In genomic region chr7:152674860-152675760, GRCh38 we compare ENCODE assay signal across 8 cellular contexts. TPM values are rescaled to one million over a fixed set of nuclear protein-coding genes. Genes with fewer than 3 reads are reported as not detected.
DNase-seq lines count a peak whose midpoint lies in the region; ATAC-seq and TF ChIP-seq lines count a peak whose summit lies in the region.

No MANE protein-coding gene starts in this region.

- H3K36me3 ChIP-seq in thoracic aorta, result no peaks in the 10 kb centered on the region

- peaks cover 15% of the 10 kb centered on the region for H3K4me1 Mint-ChIP-seq in activated naive CD8-positive, alpha-beta T cell treated with anti-CD3 and anti-CD28 coated beads, Interleukin-2, amount 10 ng/mL, durations not matched to agents 7 days and 5 days

- POLR2A ChIA-PET in activated naive CD8-positive, alpha-beta T cell treated with anti-CD3 and anti-CD28 coated beads, Interleukin-2, amount 10 ng/mL, durations not matched to agents 7 days and 5 days (lab: Charles Lee), result interaction anchor here (0.6 to 1.3 kb wide), 3 partner anchors 14 to 211 kb away, joined by 3 to 6 read pairs (median 4); no protein-coding TSS in a partner anchor

- no peak overlapping the region for H3K27ac ChIP-seq in thoracic aorta

- no peaks in the 10 kb centered on the region for H3K27me3 ChIP-seq in thoracic aorta (replicated peaks; ENCODE audit: insufficient read depth)

- H3K9me3 ChIP-seq in thoracic aorta, result no peaks in the 10 kb centered on the region

- no peak for TF ChIP-seq CTCF in thoracic aorta (IDR thresholded peaks at IDR 0.05)

- H3K27ac Mint-ChIP-seq in activated naive CD8-positive, alpha-beta T cell treated with anti-CD3 and anti-CD28 coated beads, Interleukin-2, amount 10 ng/mL, durations not matched to agents 7 days and 5 days, result peak overlapping the region; percentile 99

- DNase-seq in AML-193 (lab: John Stamatoyannopoulos, UW) (peak; percentile 44 to 52), NCI-H526 treated with DMSO at 0.1 percent for 48 hours (lab: John Stamatoyannopoulos, UW) (peak; percentile 43), kidney tubule cell (ENCODE audit: low spot score) (peak; percentile 30), thoracic aorta (ENCODE audit: low spot score) (no peak), dedifferentiated amniotic fluid mesenchymal stem cell (ENCODE audit: extremely low spot score) (no peak)
- DNase-seq in activated naive CD8-positive, alpha-beta T cell treated with anti-CD3 and anti-CD28 coated beads, Interleukin-2, amount 10 ng/mL, durations not matched to agents 7 days and 5 days, result peak; percentile 44

- H3K36me3 Mint-ChIP-seq in activated naive CD8-positive, alpha-beta T cell treated with anti-CD3 and anti-CD28 coated beads, Interleukin-2, amount 10 ng/mL, durations not matched to agents 7 days and 5 days, result peaks cover 8% of the 10 kb centered on the region

- peak overlapping the region; percentile 100 for H3K4me3 Mint-ChIP-seq in activated naive CD8-positive, alpha-beta T cell treated with anti-CD3 and anti-CD28 coated beads, Interleukin-2, amount 10 ng/mL, durations not matched to agents 7 days and 5 days

- no peaks in the 10 kb centered on the region for H3K9me3 Mint-ChIP-seq in activated naive CD8-positive, alpha-beta T cell treated with anti-CD3 and anti-CD28 coated beads, Interleukin-2, amount 10 ng/mL, durations not matched to agents 7 days and 5 days

- ATAC-seq in GM18858 (IDR thresholded peaks at IDR 0.05; ENCODE audit: unreplicated experiment), result peak; percentile 10
- peak; percentile 36 for ATAC-seq in HG03280 (IDR thresholded peaks at IDR 0.05; ENCODE audit: unreplicated experiment)
- no peak for ATAC-seq in activated naive CD8-positive, alpha-beta T cell treated with anti-CD3 and anti-CD28 coated beads, Interleukin-2, amount 10 ng/mL, durations not matched to agents 7 days and 5 days (ENCODE audit: low read depth)
- no peak for ATAC-seq in thoracic aorta (ENCODE audit: insufficient number of reproducible peaks, low FRiP score, low read depth)

- H3K4me1 ChIP-seq in thoracic aorta (ENCODE audit: control insufficient read depth in 1 of 2, low read depth in 2 of 2), result peaks cover 3 to 8% of the 10 kb centered on the region in 2 donors

- H3K4me3 ChIP-seq in thoracic aorta, result peak overlapping the region; percentile 71

- H3K27me3 Mint-ChIP-seq in activated naive CD8-positive, alpha-beta T cell treated with anti-CD3 and anti-CD28 coated beads, Interleukin-2, amount 10 ng/mL, durations not matched to agents 7 days and 5 days, result no peaks in the 10 kb centered on the region

RNA-seq across cellular contexts. Expression of gene XRCC2, which starts 0.8 kb away (rescaled TPM):
- total RNA-seq in activated naive CD8-positive, alpha-beta T cell treated with anti-CD3 and anti-CD28 coated beads, Interleukin-2, amount 10 ng/mL, durations not matched to agents 7 days and 5 days, result 10 to 100 TPM in 1 of 2 experiments, 1 to 10 TPM in 1; 9.6 to 10.9 TPM
- total RNA-seq in thoracic aorta, result under 1 TPM; 0.14 to 0.49 TPM

Comparison
In these comparisons a context has a peak if more than half of its experiments do, and no peak if none do; other contexts are left out.
1. DNase-seq: peak in AML-193 (2 of 2), NCI-H526 treated with DMSO at 0.1 percent for 48 hours (single experiment), activated naive CD8-positive, alpha-beta T cell treated with anti-CD3 and anti-CD28 coated beads, Interleukin-2, amount 10 ng/mL, durations not matched to agents 7 days and 5 days (single experiment) and kidney tubule cell (single experiment); none in thoracic aorta (single experiment) and dedifferentiated amniotic fluid mesenchymal stem cell (single experiment).
2. ATAC-seq: peak in GM18858 (single experiment) and HG03280 (single experiment); none in activated naive CD8-positive, alpha-beta T cell treated with anti-CD3 and anti-CD28 coated beads, Interleukin-2, amount 10 ng/mL, durations not matched to agents 7 days and 5 days (single experiment) and thoracic aorta (single experiment).
3. RNA of gene XRCC2, which starts 0.8 kb away (total RNA-seq): 9.6 to 10.9 TPM in activated naive CD8-positive, alpha-beta T cell treated with anti-CD3 and anti-CD28 coated beads, Interleukin-2, amount 10 ng/mL, durations not matched to agents 7 days and 5 days; 0.14 to 0.49 TPM in thoracic aorta; every median in the first group is over 4 times any median in the second.